ENCODE assay signal across 18 cellular contexts in genomic region chr7:114917211-114917839, GRCh38. TPM values are rescaled to one million over a fixed set of nuclear protein-coding genes. Genes with fewer than 3 reads are reported as not detected.
DNase-seq lines count a peak whose midpoint lies in the region; ATAC-seq, FAIRE-seq and TF ChIP-seq lines count a peak whose summit lies in the region.
"Had no signal": no experiment of that assay in that cellular context is flagged by ENCODE, and none has a peak within 500 bp of the region (broad histone marks: within the 10 kb centered on the region; RNA-seq: fewer than 3 reads in every experiment).

No MANE protein-coding gene starts in this region.

- peaks cover 11% of the 10 kb centered on the region for H3K9me3 Mint-ChIP-seq in activated CD4-positive, alpha-beta T cell treated with anti-CD3 and anti-CD28 coated beads, Interleukin-2, amount 10 ng/mL, durations not matched to agents 24 days and 14 days
- H3K9me3 Mint-ChIP-seq in activated T-helper 1 cell treated with anti-CD3 and anti-CD28 coated beads, Interleukin-12 subunit alpha, Interleukin-12 subunit beta, Interleukin-2, Interleukin-4 antibody, amounts not matched to agents 30 ng/mL and 10 ng/mL and 1 ng/mL, durations not matched to agents 14 hours and 24 hours and 36 hours = no peaks in the 10 kb centered on the region
- H3K9me3 Mint-ChIP-seq in naive thymus-derived CD4-positive, alpha-beta T cell = peaks cover 0 to 4% (median 0%) of the 10 kb centered on the region in 11 donors
- H3K9me3 Mint-ChIP-seq: GM23338 had no signal

- peaks cover 7 to 22% of the 10 kb centered on the region in 2 donors for H3K4me1 ChIP-seq in naive thymus-derived CD4-positive, alpha-beta T cell (ENCODE audit: control insufficient read depth in 2 of 2, insufficient read depth in 2 of 2, low read length in 2 of 2)
- H3K4me1 ChIP-seq: colonic mucosa, gastrocnemius medialis had no signal

- CTCF ChIA-PET in naive thymus-derived CD4-positive, alpha-beta T cell (lab: Charles Lee) = no interaction called here

- no peaks in the 10 kb centered on the region for H3K9me3 ChIP-seq in naive thymus-derived CD4-positive, alpha-beta T cell (ENCODE audit: control insufficient read depth in 2 of 3, low read length in 3 of 3)
- H3K9me3 ChIP-seq: colonic mucosa, gastrocnemius medialis, left ventricle myocardium inferior had no signal

- POLR2A ChIA-PET in naive thymus-derived CD4-positive, alpha-beta T cell (lab: Charles Lee) = interaction anchor here (0.5 to 2.8 kb wide), 2 partner anchors 10 to 58 kb away, joined by 3 to 12 read pairs; no protein-coding TSS in a partner anchor

- no peaks in the 10 kb centered on the region for H3K27me3 Mint-ChIP-seq in activated CD4-positive, alpha-beta T cell treated with anti-CD3 and anti-CD28 coated beads, Interleukin-2, amount 10 ng/mL, durations not matched to agents 24 days and 14 days
- H3K27me3 Mint-ChIP-seq in activated T-helper 1 cell treated with anti-CD3 and anti-CD28 coated beads, Interleukin-12 subunit alpha, Interleukin-12 subunit beta, Interleukin-2, Interleukin-4 antibody, amounts not matched to agents 30 ng/mL and 10 ng/mL and 1 ng/mL, durations not matched to agents 14 hours and 24 hours and 36 hours (ENCODE audit: insufficient read depth) = no peaks in the 10 kb centered on the region
- no peaks in the 10 kb centered on the region for H3K27me3 Mint-ChIP-seq in naive thymus-derived CD4-positive, alpha-beta T cell

- peaks cover 56% of the 10 kb centered on the region for H3K4me1 Mint-ChIP-seq in activated CD4-positive, alpha-beta T cell treated with anti-CD3 and anti-CD28 coated beads, Interleukin-2, amount 10 ng/mL, durations not matched to agents 24 days and 14 days
- peaks cover 66% of the 10 kb centered on the region for H3K4me1 Mint-ChIP-seq in activated T-helper 1 cell treated with anti-CD3 and anti-CD28 coated beads, Interleukin-12 subunit alpha, Interleukin-12 subunit beta, Interleukin-2, Interleukin-4 antibody, amounts not matched to agents 30 ng/mL and 10 ng/mL and 1 ng/mL, durations not matched to agents 14 hours and 24 hours and 36 hours (ENCODE audit: low read depth)
- H3K4me1 Mint-ChIP-seq in naive thymus-derived CD4-positive, alpha-beta T cell = peaks cover 12 to 48% (median 31%) of the 10 kb centered on the region in 7 donors

- H3K27ac ChIP-seq in naive thymus-derived CD4-positive, alpha-beta T cell (ENCODE audit: low read depth, low read length) = peak overlapping the region; percentile 14
- H3K27ac ChIP-seq: colonic mucosa, gastrocnemius medialis, left ventricle myocardium inferior had no signal

- peak overlapping the region; percentile 62 for H3K4me3 Mint-ChIP-seq in activated CD4-positive, alpha-beta T cell treated with anti-CD3 and anti-CD28 coated beads, Interleukin-2, amount 10 ng/mL, durations not matched to agents 24 days and 14 days
- peak overlapping the region; percentile 65 for H3K4me3 Mint-ChIP-seq in activated T-helper 1 cell treated with anti-CD3 and anti-CD28 coated beads, Interleukin-12 subunit alpha, Interleukin-12 subunit beta, Interleukin-2, Interleukin-4 antibody, amounts not matched to agents 30 ng/mL and 10 ng/mL and 1 ng/mL, durations not matched to agents 14 hours and 24 hours and 36 hours
- peak overlapping the region in 4 of 10 donors; percentile 3 to 39 (median 4) for H3K4me3 Mint-ChIP-seq in naive thymus-derived CD4-positive, alpha-beta T cell
- H3K4me3 Mint-ChIP-seq: CD14-positive monocyte, GM23338 had no signal

- intact Hi-C loops in activated CD4-positive, alpha-beta T cell treated with anti-CD3 and anti-CD28 coated beads, Interleukin-2, amount 10 ng/mL, durations not matched to agents 24 days and 14 days (cut with micrococcal nuclease) = loop anchor here (2.0 to 5.0 kb wide), 3 partner anchors 13 to 200 kb away; no protein-coding TSS in a partner anchor
- intact Hi-C loops in activated T-helper 1 cell treated with anti-CD3 and anti-CD28 coated beads, Interleukin-12 subunit alpha, Interleukin-12 subunit beta, Interleukin-2, Interleukin-4 antibody, amounts not matched to agents 30 ng/mL and 10 ng/mL and 1 ng/mL, durations not matched to agents 14 hours and 24 hours and 36 hours (cut with micrococcal nuclease) = loop anchor here (5.0 kb wide), 1 partner anchor 315 kb away; no protein-coding TSS in a partner anchor
- intact Hi-C loops in naive thymus-derived CD4-positive, alpha-beta T cell (cut with micrococcal nuclease) = loop anchor here (2.0 to 5.0 kb wide), 2 partner anchors 13 to 220 kb away; no protein-coding TSS in a partner anchor

- no peak for TF ChIP-seq CTCF in D721Med (IDR thresholded peaks at IDR 0.05; ENCODE audit: insufficient read depth, missing control alignments)

- H3K27me3 ChIP-seq in naive thymus-derived CD4-positive, alpha-beta T cell (ENCODE audit: control insufficient read depth in 2 of 2, insufficient read depth in 2 of 2, low read length in 2 of 2) = no peaks in the 10 kb centered on the region
- H3K27me3 ChIP-seq: colonic mucosa, gastrocnemius medialis had no signal

- ATAC-seq in naive thymus-derived CD4-positive, alpha-beta T cell = no peak
- ATAC-seq in HG03196 (IDR thresholded peaks at IDR 0.05; ENCODE audit: unreplicated experiment) = no peak
- no peak for ATAC-seq in HG03354 (IDR thresholded peaks at IDR 0.05; ENCODE audit: poor library complexity, severe bottlenecking, unreplicated experiment)
- ATAC-seq: gastrocnemius medialis had no signal

- FAIRE-seq in GM18507 (lab: Jason Lieb, UNC) (peak; percentile 71), D721Med (lab: Jason Lieb, UNC) (no peak)

- peak overlapping the region; percentile 99 for H3K27ac Mint-ChIP-seq in activated CD4-positive, alpha-beta T cell treated with anti-CD3 and anti-CD28 coated beads, Interleukin-2, amount 10 ng/mL, durations not matched to agents 24 days and 14 days
- peak overlapping the region; percentile 98 for H3K27ac Mint-ChIP-seq in activated T-helper 1 cell treated with anti-CD3 and anti-CD28 coated beads, Interleukin-12 subunit alpha, Interleukin-12 subunit beta, Interleukin-2, Interleukin-4 antibody, amounts not matched to agents 30 ng/mL and 10 ng/mL and 1 ng/mL, durations not matched to agents 14 hours and 24 hours and 36 hours
- peak overlapping the region; percentile 59 to 82 (median 73) for H3K27ac Mint-ChIP-seq in naive thymus-derived CD4-positive, alpha-beta T cell
- H3K27ac Mint-ChIP-seq: GM23338 had no signal

- H3K4me3 ChIP-seq in naive thymus-derived CD4-positive, alpha-beta T cell (ENCODE audit: low read length) = no peak overlapping the region
- H3K4me3 ChIP-seq: colonic mucosa, gastrocnemius medialis, GM23338, left ventricle myocardium inferior, skin epidermis had no signal

- peaks cover 7% of the 10 kb centered on the region for H3K36me3 Mint-ChIP-seq in activated CD4-positive, alpha-beta T cell treated with anti-CD3 and anti-CD28 coated beads, Interleukin-2, amount 10 ng/mL, durations not matched to agents 24 days and 14 days (ENCODE audit: low read depth)
- H3K36me3 Mint-ChIP-seq in activated T-helper 1 cell treated with anti-CD3 and anti-CD28 coated beads, Interleukin-12 subunit alpha, Interleukin-12 subunit beta, Interleukin-2, Interleukin-4 antibody, amounts not matched to agents 30 ng/mL and 10 ng/mL and 1 ng/mL, durations not matched to agents 14 hours and 24 hours and 36 hours (ENCODE audit: low read depth) = peaks cover 7% of the 10 kb centered on the region
- H3K36me3 Mint-ChIP-seq in naive thymus-derived CD4-positive, alpha-beta T cell = peaks cover 0 to 11% (median 0%) of the 10 kb centered on the region in 5 donors
- H3K36me3 Mint-ChIP-seq: CD14-positive monocyte had no signal

- peaks cover 0 to under 1% (median 0%) of the 10 kb centered on the region in 3 experiments for H3K36me3 ChIP-seq in naive thymus-derived CD4-positive, alpha-beta T cell (ENCODE audit: control insufficient read depth in 2 of 3, insufficient read depth in 3 of 3, low read length in 3 of 3)
- H3K36me3 ChIP-seq: colonic mucosa, gastrocnemius medialis, left ventricle myocardium inferior had no signal

- DNase-seq in activated CD4-positive, alpha-beta T cell treated with anti-CD3 and anti-CD28 coated beads, Interleukin-2, amount 10 ng/mL, durations not matched to agents 24 days and 14 days = no peak
- no peak for DNase-seq in activated CD4-positive, alpha-beta T cell treated with anti-CD3 and anti-CD28 coated beads for 48 hours
- DNase-seq in GM18507 (ENCODE audit: extremely low spot score, insufficient read length, low read depth) (no peak), D721Med (ENCODE audit: insufficient read length, low spot score) (no peak)
- no peak for DNase-seq in activated T-helper 1 cell treated with anti-CD3 and anti-CD28 coated beads, Interleukin-12 subunit alpha, Interleukin-12 subunit beta, Interleukin-2, Interleukin-4 antibody, amounts not matched to agents 30 ng/mL and 10 ng/mL and 1 ng/mL, durations not matched to agents 14 hours and 24 hours and 36 hours (ENCODE audit: low spot score)
- DNase-seq in naive thymus-derived CD4-positive, alpha-beta T cell = no peak
- DNase-seq: aorta, colonic mucosa, gastrocnemius medialis, Kasumi-1, left ventricle myocardium inferior, NCI-H1417 treated with DMSO at 0.1 percent for 48 hours, RPMI8226 had no signal

RNA-seq across cellular contexts. Expression of gene MDFIC, which starts 4.6 kb away (rescaled TPM):
- total RNA-seq in activated CD4-positive, alpha-beta T cell treated with anti-CD3 and anti-CD28 coated beads, Interleukin-2, amount 10 ng/mL, durations not matched to agents 24 days and 14 days = 172 and 175 TPM in 2 replicates
- 114 and 136 TPM in 2 replicates for total RNA-seq in activated T-helper 1 cell treated with anti-CD3 and anti-CD28 coated beads, Interleukin-12 subunit alpha, Interleukin-12 subunit beta, Interleukin-2, Interleukin-4 antibody, amounts not matched to agents 30 ng/mL and 10 ng/mL and 1 ng/mL, durations not matched to agents 14 hours and 24 hours and 36 hours
- 10 to 100 TPM; 48.5 to 84.5 (median 57.0) TPM for total RNA-seq in naive thymus-derived CD4-positive, alpha-beta T cell
- 10 to 100 TPM; 73.8 to 90.8 TPM for polyA plus RNA-seq in naive thymus-derived CD4-positive, alpha-beta T cell
